16 cellular contexts compared by ENCODE assay signal in the genomic region with DNA sequence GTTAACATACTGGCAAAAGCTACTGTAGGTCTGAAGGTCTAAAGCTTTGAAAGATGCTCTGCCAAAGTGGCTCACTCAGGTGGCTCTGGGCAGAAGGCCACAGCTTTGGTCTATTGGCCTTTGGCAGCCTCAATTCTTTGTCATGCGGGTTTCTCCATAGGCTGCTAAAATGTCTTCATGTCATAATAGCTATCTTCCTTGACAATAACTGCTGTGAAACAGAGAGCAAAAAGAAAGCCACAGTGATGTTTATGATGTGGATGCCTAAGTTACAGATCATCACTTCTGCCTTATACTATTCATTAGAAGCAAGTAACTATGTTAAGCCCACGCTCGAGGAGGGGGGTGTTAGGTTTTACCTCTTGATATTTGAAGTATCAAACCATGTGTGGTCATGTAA.
"Had no signal": no experiment of that assay in that cellular context is flagged by ENCODE, and none has a peak within 500 bp of the region (broad histone marks: within the 10 kb centered on the region; RNA-seq: fewer than 3 reads in every experiment).

No MANE protein-coding gene starts in this region.

- H3K27ac ChIP-seq: colonic mucosa, hepatocyte, left ventricle myocardium inferior, neutrophil, thyroid gland, uterus had no signal

- ATAC-seq: activated CD4-positive, CD25-positive, alpha-beta regulatory T cell treated with anti-CD3 and anti-CD28 coated beads, Interleukin-2, amount 50 U/mL, for 24 hours; naive thymus-derived CD8-positive, alpha-beta T cell had no signal

- H3K27me3 ChIP-seq: colonic mucosa, hepatocyte, neutrophil, thyroid gland, uterus had no signal

- H3K79me2 ChIP-seq: hepatocyte had no signal

- FAIRE-seq: endometrium, kidney had no signal

- H3K4me2 ChIP-seq: hepatocyte had no signal

- H2AFZ ChIP-seq: hepatocyte had no signal

- DNase-seq: activated CD4-positive, alpha-beta T cell treated with anti-CD3 and anti-CD28 coated beads, Interleukin-2, amount 50 U/mL, for 1 hour; activated naive CD8-positive, alpha-beta T cell treated with anti-CD3 and anti-CD28 coated beads for 36 hours; aorta; caudate nucleus; colonic mucosa; kidney; left ventricle myocardium inferior; naive thymus-derived CD8-positive, alpha-beta T cell; stimulated activated CD4-positive, alpha-beta T cell treated with anti-CD3 and anti-CD28 coated beads, Interleukin-12 subunit alpha, Interleukin-12 subunit beta, amount 100 ng/mL, for 4 hours; stimulated activated CD4-positive, alpha-beta T cell treated with anti-CD3 and anti-CD28 coated beads, Interleukin-2, amount 100 ng/mL, for 24 hours; uterus had no signal

- H3K9me3 ChIP-seq: colonic mucosa, neutrophil, thyroid gland, uterus had no signal

- H3K4me3 ChIP-seq: colonic mucosa, hepatocyte, left ventricle myocardium inferior, thyroid gland, uterus had no signal

- H3K4me1 ChIP-seq: colonic mucosa, left ventricle myocardium inferior, thyroid gland, uterus had no signal

- H3K36me3 ChIP-seq: colonic mucosa, left ventricle myocardium inferior, neutrophil, thyroid gland, uterus had no signal
